ENCODE assay signal across 1 cellular context in genomic region chr9:130921923-130922662, GRCh38.
TF ChIP-seq lines count a peak whose summit lies in the region.

No MANE protein-coding gene starts in this region.

TF ChIP-seq in K562, 482 proteins besides CTCF, POLR2A, EP300 and RAD21:
- TF ChIP-seq ZFP91 (CRISPR knock-in tag; IDR thresholded peaks at IDR 0.05) = no peak
- peak; percentile 16; the same call in 1 of the 2 replicates for TF ChIP-seq BHLHE40 (IDR thresholded peaks at IDR 0.05; ENCODE audit: low read length)
- TF ChIP-seq ZFP36 (IDR thresholded peaks at IDR 0.05; ENCODE audit: low read depth, low read length, partially characterized antibody) = peak; percentile 42
- TF ChIP-seq ILF3 (IDR thresholded peaks at IDR 0.05; ENCODE audit: borderline replicate concordance) = no peak
- 0 out of 4 replicates have a peak, but pooled peaks of 1 of the 2 experiments have one; percentile 25 for TF ChIP-seq ZMIZ1 (IDR thresholded peaks at IDR 0.05; ENCODE audit: low read depth in 2 of 2, low read length in 2 of 2)
